13 cellular contexts compared by ENCODE assay signal in genomic region chr19:45473366-45474190, GRCh38. TPM values are rescaled to one million over a fixed set of nuclear protein-coding genes. Genes with fewer than 3 reads are reported as not detected.
DNase-seq lines count a peak whose midpoint lies in the region; TF ChIP-seq lines count a peak whose summit lies in the region.
"Had no signal": no experiment of that assay in that cellular context is flagged by ENCODE, and none has a peak within 500 bp of the region (broad histone marks: within the 10 kb centered on the region; RNA-seq: fewer than 3 reads in every experiment).

No MANE protein-coding gene starts in this region.

- H3K27ac Mint-ChIP-seq in progenitor cell of endocrine pancreas, result no peak overlapping the region
- H3K27ac Mint-ChIP-seq: activated CD4-positive, alpha-beta memory T cell treated with anti-CD3 and anti-CD28 coated beads for 36 hours; activated naive CD4-positive, alpha-beta T cell treated with anti-CD3 and anti-CD28 coated beads for 36 hours had no signal

- TF ChIP-seq CTCF in progenitor cell of endocrine pancreas (IDR thresholded peaks at IDR 0.05; ENCODE audit: unreplicated experiment), result no peak

- DNase-seq in activated gamma-delta T cell treated with Interleukin-2 at 50 U/mL for 16 hours, result peak; percentile 26
- DNase-seq in activated gamma-delta T cell (lab: John Stamatoyannopoulos, UW), result no peak
- peak in 4 of 5 donors; percentile 53 to 83 (median 68) for DNase-seq in T-helper 1 cell
- DNase-seq in fibroblast of gingiva (ENCODE audit: low read depth), result peak; percentile 54
- no peak for DNase-seq in progenitor cell of endocrine pancreas (ENCODE audit: low spot score, unreplicated experiment)
- DNase-seq in stimulated activated CD4-positive, alpha-beta T cell treated with anti-CD3 and anti-CD28 coated beads, Interleukin-2, amount 100 ng/mL, for 24 hours, result no peak
- no peak for DNase-seq in activated CD8-positive, alpha-beta memory T cell treated with anti-CD3 and anti-CD28 coated beads for 24 hours
- DNase-seq in amygdala (lab: John Stamatoyannopoulos, UW), result no peak
- DNase-seq: activated CD4-positive, alpha-beta memory T cell treated with anti-CD3 and anti-CD28 coated beads for 36 hours; activated naive CD4-positive, alpha-beta T cell treated with anti-CD3 and anti-CD28 coated beads for 36 hours; NCI-H2081; NCI-H82; testis had no signal

- peak overlapping the region; percentile 22 for H3K4me3 Mint-ChIP-seq in progenitor cell of endocrine pancreas (ENCODE audit: low read depth)
- H3K4me3 Mint-ChIP-seq: activated CD4-positive, alpha-beta memory T cell treated with anti-CD3 and anti-CD28 coated beads for 36 hours; activated naive CD4-positive, alpha-beta T cell treated with anti-CD3 and anti-CD28 coated beads for 36 hours had no signal

- H3K27me3 Mint-ChIP-seq in progenitor cell of endocrine pancreas, result peaks cover 31% of the 10 kb centered on the region
- H3K27me3 Mint-ChIP-seq: activated CD4-positive, alpha-beta memory T cell treated with anti-CD3 and anti-CD28 coated beads for 36 hours had no signal

- peaks cover 16% of the 10 kb centered on the region for H3K4me1 Mint-ChIP-seq in progenitor cell of endocrine pancreas (ENCODE audit: low read depth)

- H3K9me3 Mint-ChIP-seq in progenitor cell of endocrine pancreas (ENCODE audit: low read depth), result no peaks in the 10 kb centered on the region
- H3K9me3 Mint-ChIP-seq: activated CD4-positive, alpha-beta memory T cell treated with anti-CD3 and anti-CD28 coated beads for 36 hours; activated naive CD4-positive, alpha-beta T cell treated with anti-CD3 and anti-CD28 coated beads for 36 hours had no signal

- H3K36me3 Mint-ChIP-seq in progenitor cell of endocrine pancreas (ENCODE audit: insufficient read depth), result no peaks in the 10 kb centered on the region

RNA-seq across cellular contexts. Expression of gene FOSB, which starts 5.8 kb away (rescaled TPM):
- total RNA-seq in progenitor cell of endocrine pancreas, result 5.3 and 7.3 TPM in 2 replicates

RNA-seq across cellular contexts. Expression of gene RTN2, which starts 23.3 kb away (rescaled TPM):
- total RNA-seq in progenitor cell of endocrine pancreas, result 17.9 and 21.6 TPM in 2 replicates

RNA-seq across cellular contexts. Expression of gene PPM1N, which starts 24.7 kb away (rescaled TPM):
- total RNA-seq in progenitor cell of endocrine pancreas, result 0.62 TPM in 1 of 2 replicates, not detected in the other

RNA-seq across cellular contexts. Expression of gene VASP, which starts 33.7 kb away (rescaled TPM):
- total RNA-seq in progenitor cell of endocrine pancreas, result 93.4 and 94.9 TPM in 2 replicates

RNA-seq across cellular contexts. Expression of gene ERCC1, which starts 49.9 kb away (rescaled TPM):
- total RNA-seq in progenitor cell of endocrine pancreas, result 58.5 and 64.8 TPM in 2 replicates

Comparison
In these comparisons a context has a peak if more than half of its experiments do, and no peak if none do; other contexts are left out.
1. DNase-seq: peak in activated gamma-delta T cell treated with Interleukin-2 at 50 U/mL for 16 hours (single experiment), T-helper 1 cell (4 of 5) and fibroblast of gingiva (single experiment); none in activated gamma-delta T cell (single experiment), progenitor cell of endocrine pancreas (single experiment), stimulated activated CD4-positive, alpha-beta T cell treated with anti-CD3 and anti-CD28 coated beads, Interleukin-2, amount 100 ng/mL, for 24 hours (0 of 2), activated CD8-positive, alpha-beta memory T cell treated with anti-CD3 and anti-CD28 coated beads for 24 hours (single experiment) and amygdala (0 of 56).